Comparison of ENCODE assay signal across 8 cellular contexts in genomic region chr4:142567620-142568451, GRCh38.
DNase-seq lines count a peak whose midpoint lies in the region; ATAC-seq and TF ChIP-seq lines count a peak whose summit lies in the region.

No MANE protein-coding gene starts in this region.

- no peak for DNase-seq in CD4-positive, alpha-beta T cell
- peak; percentile 64 for DNase-seq in adipocyte (ENCODE audit: low read depth)
- DNase-seq in lower lobe of right lung, result no peak
- no peak for DNase-seq in SIG-M5 (lab: John Stamatoyannopoulos, UW)
- no peak for DNase-seq in NCI-H1417 treated with DMSO at 0.1 percent for 48 hours (lab: John Stamatoyannopoulos, UW)
- no peak for DNase-seq in caudate nucleus (lab: John Stamatoyannopoulos, UW)
- DNase-seq in GM20000 (ENCODE audit: low spot score), result no peak

- H3K27ac ChIP-seq in CD4-positive, alpha-beta T cell (ENCODE audit: low read depth, low read length), result peak overlapping the region; percentile 72
- H3K27ac ChIP-seq in lower lobe of right lung, result peak overlapping the region; percentile 57
- no peak overlapping the region for H3K27ac ChIP-seq in caudate nucleus (ENCODE audit: low read depth, low read length)

- H3K4me1 ChIP-seq in adipocyte (ENCODE audit: control insufficient read depth, insufficient read depth, low read length) (peaks cover 17% of the 10 kb centered on the region), lower lobe of right lung (peaks cover 11% of the 10 kb centered on the region)

- peaks cover 83% of the 10 kb centered on the region for H3K4me1 Mint-ChIP-seq in CD4-positive, alpha-beta T cell (ENCODE audit: low read depth)

- CTCF ChIA-PET in CD4-positive, alpha-beta T cell (lab: Charles Lee), result interaction anchor here (0.5 to 3.3 kb wide), 18 partner anchors 10 to 285 kb away, joined by 3 to 32 read pairs (median 4); no protein-coding TSS in a partner anchor

- H3K9ac ChIP-seq in adipocyte (ENCODE audit: low read length), result peak overlapping the region; percentile 33

- H3K27me3 ChIP-seq in CD4-positive, alpha-beta T cell (ENCODE audit: control insufficient read depth, insufficient read depth, low read length), result no peaks in the 10 kb centered on the region
- H3K27me3 ChIP-seq in adipocyte (replicated peaks; ENCODE audit: control insufficient read depth, insufficient read depth, low read length) (no peaks in the 10 kb centered on the region), lower lobe of right lung (ENCODE audit: low read depth) (no peaks in the 10 kb centered on the region)

- intact Hi-C loops in CD4-positive, alpha-beta T cell (cut with DNase I, micrococcal nuclease), result loop anchor here in 1 of 2 experiments (1.0 to 10.0 kb wide), 7 partner anchors 134 to 441 kb away; partner anchors contain the start of gene INPP4B
- intact Hi-C loops in lower lobe of right lung (cut with DNase I), result no loop called here

- no peaks in the 10 kb centered on the region for H3K9me3 ChIP-seq in CD4-positive, alpha-beta T cell (ENCODE audit: control insufficient read depth, low read length)
- no peaks in the 10 kb centered on the region for H3K9me3 ChIP-seq in adipocyte (ENCODE audit: control insufficient read depth, low read length)
- no peaks in the 10 kb centered on the region for H3K9me3 ChIP-seq in lower lobe of right lung

- H3K36me3 ChIP-seq in adipocyte (ENCODE audit: control insufficient read depth, insufficient read depth, low read length, severe bottlenecking) (no peaks in the 10 kb centered on the region), lower lobe of right lung (no peaks in the 10 kb centered on the region)

- TF ChIP-seq CTCF in CD4-positive, alpha-beta T cell (IDR thresholded peaks at IDR 0.05), result no peak
- TF ChIP-seq CTCF in lower lobe of right lung (IDR thresholded peaks at IDR 0.05), result no peak
- TF ChIP-seq CTCF in GM20000 (IDR thresholded peaks at IDR 0.05; ENCODE audit: extremely low read depth, missing control alignments), result no peak

- POLR2A ChIA-PET in CD4-positive, alpha-beta T cell (lab: Charles Lee), result interaction anchor here (0.6 to 3.6 kb wide), 21 partner anchors 8 to 284 kb away, joined by 3 to 49 read pairs (median 8); no protein-coding TSS in a partner anchor

- H3K9me3 Mint-ChIP-seq in CD4-positive, alpha-beta T cell, result peaks cover under 1% of the 10 kb centered on the region

- no peak for ATAC-seq in CD4-positive, alpha-beta T cell (ENCODE audit: poor library complexity)
- ATAC-seq in GM21381 (IDR thresholded peaks at IDR 0.05; ENCODE audit: unreplicated experiment), result peak; percentile 43
- peak in 1 of 2 donors; percentile 76 for ATAC-seq in lower lobe of right lung

- H3K4me3 ChIP-seq in adipocyte (ENCODE audit: low read length) (peak overlapping the region; percentile 72), lower lobe of right lung (peak overlapping the region; percentile 11)

- peak overlapping the region; percentile 88 for H3K4me3 Mint-ChIP-seq in CD4-positive, alpha-beta T cell

- H3K27ac Mint-ChIP-seq in CD4-positive, alpha-beta T cell, result peak overlapping the region; percentile 95

- H3K36me3 Mint-ChIP-seq in CD4-positive, alpha-beta T cell (ENCODE audit: low read depth), result peaks cover 28% of the 10 kb centered on the region

- H3K27me3 Mint-ChIP-seq in CD4-positive, alpha-beta T cell, result no peaks in the 10 kb centered on the region
